Comparison of ENCODE assay signal across 20 cellular contexts in genomic region chr4:4408132-4408523, GRCh38. TPM values are rescaled to one million over a fixed set of nuclear protein-coding genes. Genes with fewer than 3 reads are reported as not detected.
"Had no signal": no experiment of that assay in that cellular context is flagged by ENCODE, and none has a peak within 500 bp of the region (broad histone marks: within the 10 kb centered on the region; RNA-seq: fewer than 3 reads in every experiment).

No MANE protein-coding gene starts in this region.

- H3K27ac Mint-ChIP-seq: activated CD8-positive, alpha-beta T cell treated with anti-CD3 and anti-CD28 coated beads for 36 hours; activated naive CD4-positive, alpha-beta T cell treated with anti-CD3 and anti-CD28 coated beads, Interleukin-2, amount 10 ng/mL, durations not matched to agents 7 days and 5 days; activated naive CD8-positive, alpha-beta T cell treated with anti-CD3 and anti-CD28 coated beads for 36 hours; activated T-cell treated with anti-CD3 and anti-CD28 coated beads, Interleukin-2, amount 50 U/mL, for 72 hours; activated T-helper 2 cell treated with anti-CD3 and anti-CD28 coated beads, Interferon-gamma antibody, Interleukin-2, Interleukin-4, amounts not matched to agents 10 μg/mL and 5 μg/mL and 100 μg/mL, durations not matched to agents 14 hours and 24 hours and 36 hours; T-helper 1 cell treated with Interleukin-12 subunit alpha and Interleukin-12 subunit beta and Interleukin-4 antibody, amounts not matched to agents 30 μg/mL and 1 μg/mL, for 36 hours had no signal

- H3K36me3 Mint-ChIP-seq: activated naive CD4-positive, alpha-beta T cell treated with anti-CD3 and anti-CD28 coated beads, Interleukin-2, amount 10 ng/mL, durations not matched to agents 7 days and 5 days; activated naive CD8-positive, alpha-beta T cell treated with anti-CD3 and anti-CD28 coated beads for 36 hours had no signal

- ATAC-seq: activated CD4-positive, CD25-positive, alpha-beta regulatory T cell treated with anti-CD3 and anti-CD28 coated beads, Interleukin-2, amount 50 U/mL, for 24 hours; activated CD8-positive, alpha-beta T cell treated with anti-CD3 and anti-CD28 coated beads for 36 hours; PC-3 had no signal

- DNase-seq: activated CD4-positive, alpha-beta T cell treated with anti-CD3 and anti-CD28 coated beads for 4 hours; activated CD8-positive, alpha-beta memory T cell treated with anti-CD3 and anti-CD28 coated beads, Interleukin-2, amount 50 U/mL, for 4 hours; activated CD8-positive, alpha-beta T cell treated with anti-CD3 and anti-CD28 coated beads for 36 hours; activated gamma-delta T cell treated with Interleukin-2 at 50 U/mL for 16 hours; activated naive CD4-positive, alpha-beta T cell treated with anti-CD3 and anti-CD28 coated beads, Interleukin-2, amount 10 ng/mL, durations not matched to agents 7 days and 5 days; activated naive CD8-positive, alpha-beta T cell treated with anti-CD3 and anti-CD28 coated beads for 36 hours; activated T-cell treated with anti-CD3 and anti-CD28 coated beads, Interleukin-2, amount 50 U/mL, for 72 hours; Kasumi-1; NCI-H146; NCI-H187 treated with DMSO at 0.1 percent for 48 hours; NCI-H2081 treated with DMSO at 0.1 percent for 48 hours; NCI-H2171 treated with DMSO at 0.1 percent for 48 hours; NCI-H226; NCI-H526 treated with DMSO at 0.1 percent for 48 hours; NCI-H82; PC-3; SHP77 treated with DMSO at 0.1 percent for 48 hours had no signal

- H3K4me1 Mint-ChIP-seq: activated naive CD4-positive, alpha-beta T cell treated with anti-CD3 and anti-CD28 coated beads, Interleukin-2, amount 10 ng/mL, durations not matched to agents 7 days and 5 days; activated naive CD8-positive, alpha-beta T cell treated with anti-CD3 and anti-CD28 coated beads for 36 hours had no signal

- H3K27me3 Mint-ChIP-seq: activated CD8-positive, alpha-beta T cell treated with anti-CD3 and anti-CD28 coated beads for 36 hours; activated naive CD4-positive, alpha-beta T cell treated with anti-CD3 and anti-CD28 coated beads, Interleukin-2, amount 10 ng/mL, durations not matched to agents 7 days and 5 days; activated naive CD8-positive, alpha-beta T cell treated with anti-CD3 and anti-CD28 coated beads for 36 hours had no signal

- H3K9me3 Mint-ChIP-seq: activated CD8-positive, alpha-beta T cell treated with anti-CD3 and anti-CD28 coated beads for 36 hours; activated naive CD4-positive, alpha-beta T cell treated with anti-CD3 and anti-CD28 coated beads, Interleukin-2, amount 10 ng/mL, durations not matched to agents 7 days and 5 days; activated naive CD8-positive, alpha-beta T cell treated with anti-CD3 and anti-CD28 coated beads for 36 hours; activated T-cell treated with anti-CD3 and anti-CD28 coated beads, Interleukin-2, amount 50 U/mL, for 72 hours; activated T-helper 2 cell treated with anti-CD3 and anti-CD28 coated beads, Interferon-gamma antibody, Interleukin-2, Interleukin-4, amounts not matched to agents 10 μg/mL and 5 μg/mL and 100 μg/mL, durations not matched to agents 14 hours and 24 hours and 36 hours; T-helper 1 cell treated with Interleukin-12 subunit alpha and Interleukin-12 subunit beta and Interleukin-4 antibody, amounts not matched to agents 30 μg/mL and 1 μg/mL, for 36 hours had no signal

- H3K4me3 Mint-ChIP-seq: activated CD8-positive, alpha-beta T cell treated with anti-CD3 and anti-CD28 coated beads for 36 hours; activated naive CD4-positive, alpha-beta T cell treated with anti-CD3 and anti-CD28 coated beads, Interleukin-2, amount 10 ng/mL, durations not matched to agents 7 days and 5 days; activated naive CD8-positive, alpha-beta T cell treated with anti-CD3 and anti-CD28 coated beads for 36 hours; activated T-cell treated with anti-CD3 and anti-CD28 coated beads, Interleukin-2, amount 50 U/mL, for 72 hours; T-helper 1 cell treated with Interleukin-12 subunit alpha and Interleukin-12 subunit beta and Interleukin-4 antibody, amounts not matched to agents 30 μg/mL and 1 μg/mL, for 36 hours had no signal

RNA-seq across cellular contexts. Expression of gene NSG1, which starts 21.2 kb away (rescaled TPM):
- total RNA-seq: activated T-helper 2 cell treated with anti-CD3 and anti-CD28 coated beads, Interferon-gamma antibody, Interleukin-2, Interleukin-4, amounts not matched to agents 10 μg/mL and 5 μg/mL and 100 μg/mL, durations not matched to agents 14 hours and 24 hours and 36 hours; PC-3 had no signal
